23 cellular contexts compared by ENCODE assay signal in genomic region chr15:50418041-50418583, GRCh38. TPM values are rescaled to one million over a fixed set of nuclear protein-coding genes. Genes with fewer than 3 reads are reported as not detected.
DNase-seq lines count a peak whose midpoint lies in the region; ATAC-seq lines count a peak whose summit lies in the region.
"Had no signal": no experiment of that assay in that cellular context is flagged by ENCODE, and none has a peak within 500 bp of the region (broad histone marks: within the 10 kb centered on the region; RNA-seq: fewer than 3 reads in every experiment).

No MANE protein-coding gene starts in this region.

- no peaks in the 10 kb centered on the region for H3K79me2 ChIP-seq in trophoblast cell (ENCODE audit: control insufficient read depth, insufficient read depth, low read length, poor library complexity)
- H3K79me2 ChIP-seq: hepatocyte had no signal

- H3K18ac ChIP-seq in trophoblast cell (ENCODE audit: low read length) (no peak overlapping the region), mesenchymal stem cell (ENCODE audit: low read depth in 1 of 2, low read length in 2 of 2) (no peak overlapping the region)

- H3K9me3 ChIP-seq in SJCRH30 (replicated peaks) (no peaks in the 10 kb centered on the region), trophoblast cell (ENCODE audit: insufficient read depth, low read depth, low read length) (peaks cover 5% of the 10 kb centered on the region), mesenchymal stem cell (ENCODE audit: control insufficient read depth, low read length) (no peaks in the 10 kb centered on the region)
- H3K9me3 ChIP-seq: neutrophil, psoas muscle, thyroid gland had no signal

- H4K12ac ChIP-seq in trophoblast cell (ENCODE audit: low read depth, low read length): no peak overlapping the region

- H2BK15ac ChIP-seq in mesenchymal stem cell (ENCODE audit: low read depth, poor library complexity, severe bottlenecking): no peak overlapping the region

- H3K79me1 ChIP-seq in trophoblast cell (ENCODE audit: low read length) (no peaks in the 10 kb centered on the region), mesenchymal stem cell (replicated peaks; ENCODE audit: low read length, poor library complexity, severe bottlenecking) (no peaks in the 10 kb centered on the region)

- H3K36me3 ChIP-seq in SJCRH30 (no peaks in the 10 kb centered on the region), trophoblast cell (ENCODE audit: control insufficient read depth in 1 of 2, insufficient read depth in 2 of 2, low read length in 2 of 2) (no peaks in the 10 kb centered on the region), mesenchymal stem cell (ENCODE audit: control insufficient read depth in 1 of 2, insufficient read depth in 2 of 2, low read depth in 1 of 2, low read length in 2 of 2) (no peaks in the 10 kb centered on the region)
- H3K36me3 ChIP-seq: cardiac muscle cell, neutrophil, thyroid gland had no signal

- H2BK5ac ChIP-seq in trophoblast cell (ENCODE audit: low read depth, low read length, poor library complexity) (no peak overlapping the region), mesenchymal stem cell (ENCODE audit: low read depth, low read length, poor library complexity, severe bottlenecking) (no peak overlapping the region)

- H4K91ac ChIP-seq in trophoblast cell (ENCODE audit: low read depth, low read length) (no peak overlapping the region), mesenchymal stem cell (ENCODE audit: low read length) (no peak overlapping the region)

- H3K36me3 Mint-ChIP-seq in activated T-cell treated with anti-CD3 and anti-CD28 coated beads, Interleukin-2, amount 50 U/mL, for 72 hours (ENCODE audit: insufficient read depth in 2 of 2): no peaks in the 10 kb centered on the region
- H3K36me3 Mint-ChIP-seq in activated T-cell treated with anti-CD3 and anti-CD28 coated beads, Interleukin-2, amount 50 U/mL, for 24 hours (ENCODE audit: low read depth): no peaks in the 10 kb centered on the region
- H3K36me3 Mint-ChIP-seq: CD8-positive, alpha-beta memory T cell had no signal

- ATAC-seq in activated T-cell treated with anti-CD3 and anti-CD28 coated beads, Interleukin-2, amount 50 U/mL, for 72 hours (replicated peaks in 1 of 2): peak; percentile 43 to 44
- ATAC-seq: psoas muscle had no signal

- no peak overlapping the region for H4K8ac ChIP-seq in trophoblast cell (ENCODE audit: low read depth, low read length)
- H4K8ac ChIP-seq in mesenchymal stem cell (ENCODE audit: low read length): no peak overlapping the region

- H2AK5ac ChIP-seq in trophoblast cell (ENCODE audit: low read length) (no peak overlapping the region), mesenchymal stem cell (ENCODE audit: low read length, severe bottlenecking) (no peak overlapping the region)

- WGBS in trophoblast cell (ENCODE audit: extremely low coverage, insufficient coverage, insufficient read length): no CpG with 5 or more reads among the region's 9 CpGs
- 90% methylated on average over 9 of the region's 9 CpGs for WGBS in mesenchymal stem cell

- H3K27ac ChIP-seq in SJCRH30 (no peak overlapping the region), trophoblast cell (ENCODE audit: low read depth, low read length) (no peak overlapping the region), mesenchymal stem cell (ENCODE audit: low read length, poor library complexity, severe bottlenecking) (no peak overlapping the region)
- H3K27ac ChIP-seq: cardiac muscle cell, hepatocyte, neutrophil, psoas muscle, thyroid gland, VCaP had no signal

- peak; percentile 7 to 8 for DNase-seq in activated T-cell treated with anti-CD3 and anti-CD28 coated beads, Interleukin-2, amount 50 U/mL, for 72 hours
- no peak for DNase-seq in activated T-cell treated with anti-CD3 and anti-CD28 coated beads, Interleukin-2, amount 50 U/mL, for 24 hours
- peak; percentile 21 for DNase-seq in H4 (ENCODE audit: low spot score)
- DNase-seq in SJCRH30: peak; percentile 23 to 34
- DNase-seq in trophoblast cell: no peak
- no peak for DNase-seq in mesenchymal stem cell
- DNase-seq in NCI-H524 treated with DMSO at 0.1 percent for 48 hours (lab: John Stamatoyannopoulos, UW): no peak
- DNase-seq in central memory CD4-positive, alpha-beta T cell: no peak
- DNase-seq: activated CD4-positive, alpha-beta T cell treated with anti-CD3 and anti-CD28 coated beads, Interleukin-2, amount 50 U/mL, for 4 hours; activated naive CD4-positive, alpha-beta T cell; activated T-cell treated with anti-CD3 and anti-CD28 coated beads for 4 hours; CD8-positive, alpha-beta memory T cell; dermis blood vessel endothelial cell; IMR-90; NCI-H510A treated with DMSO at 0.1 percent for 48 hours; psoas muscle; stimulated activated CD4-positive, alpha-beta T cell treated with anti-CD3 and anti-CD28 coated beads, Interleukin-2, amount 100 ng/mL, for 24 hours; stimulated activated naive CD4-positive, alpha-beta T cell treated with Interleukin-2 at 50 U/mL for 16 hours; thyroid gland had no signal

- H2BK120ac ChIP-seq in trophoblast cell (ENCODE audit: insufficient read depth, low read length, poor library complexity): no peak overlapping the region
- no peak overlapping the region for H2BK120ac ChIP-seq in mesenchymal stem cell (ENCODE audit: low read depth, low read length)

- H3K4ac ChIP-seq in trophoblast cell (ENCODE audit: low read depth, low read length): no peak overlapping the region
- no peak overlapping the region for H3K4ac ChIP-seq in mesenchymal stem cell (ENCODE audit: low read depth in 1 of 2, low read length in 2 of 2)

- no peaks in the 10 kb centered on the region for H3K9me3 Mint-ChIP-seq in activated T-cell treated with anti-CD3 and anti-CD28 coated beads, Interleukin-2, amount 50 U/mL, for 72 hours
- no peaks in the 10 kb centered on the region for H3K9me3 Mint-ChIP-seq in activated T-cell treated with anti-CD3 and anti-CD28 coated beads, Interleukin-2, amount 50 U/mL, for 24 hours
- H3K9me3 Mint-ChIP-seq: CD8-positive, alpha-beta memory T cell had no signal

- H3K23ac ChIP-seq in trophoblast cell (ENCODE audit: low read length) (no peak overlapping the region), mesenchymal stem cell (ENCODE audit: low read length in 2 of 2) (no peak overlapping the region)

- H3K27ac Mint-ChIP-seq in activated T-cell treated with anti-CD3 and anti-CD28 coated beads, Interleukin-2, amount 50 U/mL, for 72 hours: no peak overlapping the region
- H3K27ac Mint-ChIP-seq in activated T-cell treated with anti-CD3 and anti-CD28 coated beads, Interleukin-2, amount 50 U/mL, for 24 hours: no peak overlapping the region

- H2AFZ ChIP-seq in trophoblast cell (ENCODE audit: insufficient read depth, low read length, poor library complexity) (no peak overlapping the region), mesenchymal stem cell (ENCODE audit: low read depth, low read length) (no peak overlapping the region)
- H2AFZ ChIP-seq: hepatocyte had no signal

- H2BK12ac ChIP-seq in trophoblast cell (ENCODE audit: low read length) (no peak overlapping the region), mesenchymal stem cell (ENCODE audit: low read length in 2 of 2) (no peak overlapping the region)

- no peak overlapping the region for H3K4me3 Mint-ChIP-seq in activated T-cell treated with anti-CD3 and anti-CD28 coated beads, Interleukin-2, amount 50 U/mL, for 72 hours
- H3K4me3 Mint-ChIP-seq in activated T-cell treated with anti-CD3 and anti-CD28 coated beads, Interleukin-2, amount 50 U/mL, for 24 hours: no peak overlapping the region
- H3K4me3 Mint-ChIP-seq: CD8-positive, alpha-beta memory T cell had no signal

- H3K4me1 ChIP-seq in SJCRH30 (no peaks in the 10 kb centered on the region), trophoblast cell (ENCODE audit: control insufficient read depth in 1 of 2, insufficient read depth in 2 of 2, low read length in 2 of 2) (no peaks in the 10 kb centered on the region), mesenchymal stem cell (ENCODE audit: control insufficient read depth, insufficient read depth, low read depth, low read length) (no peaks in the 10 kb centered on the region)
- H3K4me1 ChIP-seq: psoas muscle, thyroid gland had no signal

- no peaks in the 10 kb centered on the region for H3K4me1 Mint-ChIP-seq in activated T-cell treated with anti-CD3 and anti-CD28 coated beads, Interleukin-2, amount 50 U/mL, for 72 hours (ENCODE audit: low read depth)
- H3K4me1 Mint-ChIP-seq in activated T-cell treated with anti-CD3 and anti-CD28 coated beads, Interleukin-2, amount 50 U/mL, for 24 hours (ENCODE audit: low read depth): peaks cover under 1% of the 10 kb centered on the region

- H3K27me3 Mint-ChIP-seq in activated T-cell treated with anti-CD3 and anti-CD28 coated beads, Interleukin-2, amount 50 U/mL, for 72 hours (ENCODE audit: low read depth): no peaks in the 10 kb centered on the region
- H3K27me3 Mint-ChIP-seq in activated T-cell treated with anti-CD3 and anti-CD28 coated beads, Interleukin-2, amount 50 U/mL, for 24 hours: no peaks in the 10 kb centered on the region
- H3K27me3 Mint-ChIP-seq: CD8-positive, alpha-beta memory T cell had no signal

- H3K9ac ChIP-seq in trophoblast cell (ENCODE audit: low read length) (no peak overlapping the region), mesenchymal stem cell (ENCODE audit: low read length) (no peak overlapping the region)

- H3K27me3 ChIP-seq in SJCRH30: no peaks in the 10 kb centered on the region
- no peaks in the 10 kb centered on the region for H3K27me3 ChIP-seq in trophoblast cell (ENCODE audit: insufficient read depth, low read length)
- H3K27me3 ChIP-seq in mesenchymal stem cell (ENCODE audit: control insufficient read depth in 1 of 2, insufficient read depth in 1 of 2, low read length in 2 of 2): no peaks in the 10 kb centered on the region
- H3K27me3 ChIP-seq: cardiac muscle cell, hepatocyte, neutrophil, thyroid gland had no signal

- H3K14ac ChIP-seq in trophoblast cell (ENCODE audit: low read length) (no peak overlapping the region), mesenchymal stem cell (ENCODE audit: low read length in 2 of 2) (no peak overlapping the region)

- no peak overlapping the region for H3K4me2 ChIP-seq in trophoblast cell (ENCODE audit: low read length)
- H3K4me2 ChIP-seq in mesenchymal stem cell (ENCODE audit: low read length, poor library complexity, severe bottlenecking): no peak overlapping the region
- H3K4me2 ChIP-seq: hepatocyte had no signal

- H3K4me3 ChIP-seq in SJCRH30 (no peak overlapping the region), trophoblast cell (ENCODE audit: low read depth, low read length) (peak overlapping the region; percentile 9), mesenchymal stem cell (ENCODE audit: insufficient read depth in 1 of 2, low read depth in 1 of 2, low read length in 2 of 2) (no peak overlapping the region)
- H3K4me3 ChIP-seq: cardiac muscle cell, hepatocyte, psoas muscle, thyroid gland had no signal

RNA-seq across cellular contexts. Expression of gene USP8, which starts 6.1 kb away (rescaled TPM):
- 10 to 100 TPM; 52.7 to 64.5 TPM for total RNA-seq in activated T-cell treated with anti-CD3 and anti-CD28 coated beads, Interleukin-2, amount 50 U/mL, for 72 hours
- 39.5 and 47.7 TPM in 2 replicates for total RNA-seq in H4 (2014; rRNA removed; shearing (Covaris generic))
- total RNA-seq in SJCRH30 (2014; rRNA removed; shearing (Covaris generic)): 37.1 and 46.3 TPM in 2 replicates
- polyA plus RNA-seq in trophoblast cell (2013): 58.3 and 59.8 TPM in 2 replicates
- 40.9 TPM for polyA plus RNA-seq in mesenchymal stem cell (2013, experiment 1 of 2)
- polyA plus RNA-seq in mesenchymal stem cell (2013, experiment 2 of 2): 42.1 TPM

Comparison
In these comparisons a context has a peak if more than half of its experiments do, and no peak if none do; other contexts are left out.
1. DNase-seq: peak in activated T-cell treated with anti-CD3 and anti-CD28 coated beads, Interleukin-2, amount 50 U/mL, for 72 hours (2 of 2), H4 (single experiment) and SJCRH30 (2 of 2); none in activated T-cell treated with anti-CD3 and anti-CD28 coated beads, Interleukin-2, amount 50 U/mL, for 24 hours (single experiment), trophoblast cell (0 of 2), mesenchymal stem cell (single experiment), NCI-H524 treated with DMSO at 0.1 percent for 48 hours (single experiment) and central memory CD4-positive, alpha-beta T cell (single experiment).